In the genomic region with DNA sequence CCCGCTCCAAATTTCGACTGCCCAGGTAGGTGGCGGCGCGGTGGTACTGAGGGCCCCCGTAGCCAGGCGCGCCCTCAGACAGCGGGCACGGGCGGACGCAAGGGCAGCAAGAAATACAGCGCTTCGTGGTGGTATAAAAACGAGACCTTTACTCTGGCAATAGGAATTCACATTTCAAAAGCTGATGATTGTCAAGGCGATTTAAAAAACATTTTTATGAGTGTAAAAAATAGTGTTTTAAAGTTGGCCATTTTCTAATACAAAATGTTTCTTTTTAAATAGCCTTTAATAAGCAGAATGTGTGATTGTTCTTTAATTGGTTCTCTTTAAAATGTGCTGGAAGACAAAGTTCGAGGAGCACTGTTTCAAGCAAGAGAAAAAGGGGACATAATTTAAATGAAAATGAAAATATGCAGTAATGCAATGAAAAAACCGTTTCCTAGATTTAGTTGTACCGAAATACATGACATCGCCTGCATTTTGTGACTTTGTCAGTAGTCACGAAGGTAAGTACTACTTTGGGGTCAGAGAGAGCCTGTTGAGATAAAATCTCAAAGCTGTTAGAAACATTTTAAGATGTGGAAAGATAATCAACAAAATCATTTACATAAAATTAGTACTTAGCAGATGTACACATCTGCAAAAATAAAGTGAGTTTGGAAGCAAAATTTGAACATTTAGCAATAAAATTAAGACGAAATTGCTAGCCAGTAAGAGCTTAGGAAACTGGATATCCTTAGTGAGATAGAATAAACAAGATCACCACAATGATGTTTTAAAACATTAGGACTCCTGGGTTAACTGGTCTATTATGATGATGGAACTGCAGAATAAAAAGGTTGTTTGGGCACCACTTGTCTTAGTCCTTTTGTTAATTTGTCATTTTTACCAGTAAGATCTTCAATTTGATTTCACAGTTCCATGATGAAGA, we compare ENCODE assay signal across 1 cellular context.
TF ChIP-seq lines count a peak whose summit lies in the region.

No MANE protein-coding gene starts in this region.

TF ChIP-seq in K562, 482 proteins besides CTCF, POLR2A, EP300 and RAD21 (continued from another document and continues in another):
- TF ChIP-seq, protein P1, sequence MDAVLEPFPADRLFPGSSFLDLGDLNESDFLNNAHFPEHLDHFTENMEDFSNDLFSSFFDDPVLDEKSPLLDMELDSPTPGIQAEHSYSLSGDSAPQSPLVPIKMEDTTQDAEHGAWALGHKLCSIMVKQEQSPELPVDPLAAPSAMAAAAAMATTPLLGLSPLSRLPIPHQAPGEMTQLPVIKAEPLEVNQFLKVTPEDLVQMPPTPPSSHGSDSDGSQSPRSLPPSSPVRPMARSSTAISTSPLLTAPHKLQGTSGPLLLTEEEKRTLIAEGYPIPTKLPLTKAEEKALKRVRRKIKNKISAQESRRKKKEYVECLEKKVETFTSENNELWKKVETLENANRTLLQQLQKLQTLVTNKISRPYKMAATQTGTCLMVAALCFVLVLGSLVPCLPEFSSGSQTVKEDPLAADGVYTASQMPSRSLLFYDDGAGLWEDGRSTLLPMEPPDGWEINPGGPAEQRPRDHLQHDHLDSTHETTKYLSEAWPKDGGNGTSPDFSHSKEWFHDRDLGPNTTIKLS (IDR thresholded peaks at IDR 0.05; ENCODE audit: borderline replicate concordance, low read depth), result no peak
- TF ChIP-seq EP400 (IDR thresholded peaks at IDR 0.05) (no peak), NR2C1 (IDR thresholded peaks at IDR 0.05) (peak; percentile 10; the same call in 1 of the 2 replicates), NR2C1 (tag; IDR thresholded peaks at IDR 0.05) (0 out of 2 replicates have a peak, but pooled peaks have one; percentile 4), GTF2E2 (tag; IDR thresholded peaks at IDR 0.05) (peak; percentile 29; the same call in 1 of the 2 replicates), PHB (CRISPR knock-in tag; IDR thresholded peaks at IDR 0.05) (peak; percentile 95), ZBTB17 (CRISPR knock-in tag; IDR thresholded peaks at IDR 0.05) (no peak), ZFPM2 (CRISPR knock-in tag; IDR thresholded peaks at IDR 0.05) (no peak), HDAC3 (IDR thresholded peaks at IDR 0.05; ENCODE audit: borderline replicate concordance, partially characterized antibody) (no peak), FUS (optimal IDR thresholded peaks at IDR 0.05; ENCODE audit: low read depth, low read length) (peak; percentile 27), YY1 (IDR thresholded peaks at IDR 0.05; ENCODE audit: borderline replicate concordance in 1 of 3, control insufficient read depth in 1 of 3, extremely low read depth in 1 of 3, insufficient read depth in 3 of 3, insufficient read length in 1 of 3, insufficient replicate concordance in 2 of 3, low read depth in 1 of 3, low read length in 2 of 3) (no peak), ZBTB40 (IDR thresholded peaks at IDR 0.05) (0 out of 2 replicates have a peak, but pooled peaks have one; percentile 33), ZBTB40 (CRISPR knock-in tag; IDR thresholded peaks at IDR 0.05) (no peak), TAL1 (IDR thresholded peaks at IDR 0.05) (no peak), LCOR (CRISPR knock-in tag; IDR thresholded peaks at IDR 0.05) (0 out of 2 replicates have a peak, but pooled peaks have one; percentile 59), E2F1 (CRISPR knock-in tag; IDR thresholded peaks at IDR 0.05) (no peak), ZNF764 (CRISPR knock-in tag; IDR thresholded peaks at IDR 0.05; ENCODE audit: low read depth) (no peak), NFYB (IDR thresholded peaks at IDR 0.05; ENCODE audit: extremely low read depth, insufficient read length) (no peak), ZNF316 (IDR thresholded peaks at IDR 0.05) (no peak), ETV1 (tag; conservative IDR thresholded peaks at IDR 0.05; ENCODE audit: low read depth) (no peak), SUPT5H (IDR thresholded peaks at IDR 0.05) (0 out of 2 replicates have a peak, but pooled peaks have one; percentile 54), CHD2 (IDR thresholded peaks at IDR 0.05; ENCODE audit: low read depth, low read length) (no peak), PRMT5 (CRISPR knock-in tag; IDR thresholded peaks at IDR 0.05) (no peak), RBBP5 (IDR thresholded peaks at IDR 0.05; ENCODE audit: borderline replicate concordance, insufficient read depth, low read length, poor library complexity, severe bottlenecking) (no peak), CCNT2 (IDR thresholded peaks at IDR 0.05; ENCODE audit: borderline replicate concordance, extremely low read depth, insufficient read length, low read depth, low read length) (peak; percentile 8), ARID2 (IDR thresholded peaks at IDR 0.05) (no peak), ZNF778 (CRISPR knock-in tag; IDR thresholded peaks at IDR 0.05) (no peak), TRIM24 (IDR thresholded peaks at IDR 0.05) (no peak), ZNF76 (CRISPR knock-in tag; IDR thresholded peaks at IDR 0.05; ENCODE audit: borderline replicate concordance) (no peak), NR2C2 (CRISPR knock-in tag; IDR thresholded peaks at IDR 0.05) (no peak), NR2C2 (tag; IDR thresholded peaks at IDR 0.05) (0 out of 2 replicates have a peak, but pooled peaks have one; percentile 45), DPF2 (IDR thresholded peaks at IDR 0.05) (peak; percentile 30; the same call in 1 of the 2 replicates), CEBPG (CRISPR knock-in tag; IDR thresholded peaks at IDR 0.05) (no peak), CEBPG (tag; conservative IDR thresholded peaks at IDR 0.05 in 1 of 2, IDR thresholded peaks at IDR 0.05 in 1 of 2) (0 out of 4 replicates have a peak, but pooled peaks of 1 of the 2 experiments have one; percentile 38), PYGO2 (tag; IDR thresholded peaks at IDR 0.05) (no peak), TCF7L2 (IDR thresholded peaks at IDR 0.05; ENCODE audit: low read depth, low read length) (no peak), GABPA (tag; conservative IDR thresholded peaks at IDR 0.05; ENCODE audit: low read depth) (peak; percentile 19; the same call in 1 of the 2 replicates), CSDE1 (IDR thresholded peaks at IDR 0.05) (0 out of 4 replicates have a peak, but pooled peaks of 1 of the 2 experiments have one; percentile 15), HDAC2 (IDR thresholded peaks at IDR 0.05) (no peak), CEBPB (tag; IDR thresholded peaks at IDR 0.05) (no peak), TARDBP (IDR thresholded peaks at IDR 0.05) (peak; percentile 55; the same call in 1 of the 2 replicates), MED1 (CRISPR knock-in tag; IDR thresholded peaks at IDR 0.05; ENCODE audit: borderline replicate concordance) (no peak), ZBTB1 (CRISPR knock-in tag; IDR thresholded peaks at IDR 0.05; ENCODE audit: borderline replicate concordance, low read depth) (0 out of 2 replicates have a peak, but pooled peaks have one; percentile 8)
- TF ChIP-seq, protein P2, sequence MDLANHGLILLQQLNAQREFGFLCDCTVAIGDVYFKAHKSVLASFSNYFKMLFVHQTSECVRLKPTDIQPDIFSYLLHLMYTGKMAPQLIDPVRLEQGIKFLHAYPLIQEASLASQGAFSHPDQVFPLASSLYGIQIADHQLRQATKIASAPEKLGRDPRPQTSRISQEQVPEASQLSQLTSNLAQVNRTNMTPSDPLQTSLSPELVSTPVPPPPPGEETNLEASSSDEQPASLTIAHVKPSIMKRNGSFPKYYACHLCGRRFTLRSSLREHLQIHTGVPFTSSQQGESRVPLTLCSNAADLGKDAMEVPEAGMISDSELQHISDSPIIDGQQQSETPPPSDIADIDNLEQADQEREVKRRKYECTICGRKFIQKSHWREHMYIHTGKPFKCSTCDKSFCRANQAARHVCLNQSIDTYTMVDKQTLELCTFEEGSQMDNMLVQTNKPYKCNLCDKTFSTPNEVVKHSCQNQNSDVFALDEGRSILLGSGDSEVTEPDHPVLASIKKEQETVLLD (IDR thresholded peaks at IDR 0.05), result no peak; the same call in 1 of the 2 replicates
- TF ChIP-seq, protein P3, sequence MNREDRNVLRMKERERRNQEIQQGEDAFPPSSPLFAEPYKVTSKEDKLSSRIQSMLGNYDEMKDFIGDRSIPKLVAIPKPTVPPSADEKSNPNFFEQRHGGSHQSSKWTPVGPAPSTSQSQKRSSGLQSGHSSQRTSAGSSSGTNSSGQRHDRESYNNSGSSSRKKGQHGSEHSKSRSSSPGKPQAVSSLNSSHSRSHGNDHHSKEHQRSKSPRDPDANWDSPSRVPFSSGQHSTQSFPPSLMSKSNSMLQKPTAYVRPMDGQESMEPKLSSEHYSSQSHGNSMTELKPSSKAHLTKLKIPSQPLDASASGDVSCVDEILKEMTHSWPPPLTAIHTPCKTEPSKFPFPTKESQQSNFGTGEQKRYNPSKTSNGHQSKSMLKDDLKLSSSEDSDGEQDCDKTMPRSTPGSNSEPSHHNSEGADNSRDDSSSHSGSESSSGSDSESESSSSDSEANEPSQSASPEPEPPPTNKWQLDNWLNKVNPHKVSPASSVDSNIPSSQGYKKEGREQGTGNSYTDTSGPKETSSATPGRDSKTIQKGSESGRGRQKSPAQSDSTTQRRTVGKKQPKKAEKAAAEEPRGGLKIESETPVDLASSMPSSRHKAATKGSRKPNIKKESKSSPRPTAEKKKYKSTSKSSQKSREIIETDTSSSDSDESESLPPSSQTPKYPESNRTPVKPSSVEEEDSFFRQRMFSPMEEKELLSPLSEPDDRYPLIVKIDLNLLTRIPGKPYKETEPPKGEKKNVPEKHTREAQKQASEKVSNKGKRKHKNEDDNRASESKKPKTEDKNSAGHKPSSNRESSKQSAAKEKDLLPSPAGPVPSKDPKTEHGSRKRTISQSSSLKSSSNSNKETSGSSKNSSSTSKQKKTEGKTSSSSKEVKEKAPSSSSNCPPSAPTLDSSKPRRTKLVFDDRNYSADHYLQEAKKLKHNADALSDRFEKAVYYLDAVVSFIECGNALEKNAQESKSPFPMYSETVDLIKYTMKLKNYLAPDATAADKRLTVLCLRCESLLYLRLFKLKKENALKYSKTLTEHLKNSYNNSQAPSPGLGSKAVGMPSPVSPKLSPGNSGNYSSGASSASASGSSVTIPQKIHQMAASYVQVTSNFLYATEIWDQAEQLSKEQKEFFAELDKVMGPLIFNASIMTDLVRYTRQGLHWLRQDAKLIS (CRISPR knock-in tag; IDR thresholded peaks at IDR 0.05), result 0 out of 2 replicates have a peak, but pooled peaks have one; percentile 77
